In the genomic region with DNA sequence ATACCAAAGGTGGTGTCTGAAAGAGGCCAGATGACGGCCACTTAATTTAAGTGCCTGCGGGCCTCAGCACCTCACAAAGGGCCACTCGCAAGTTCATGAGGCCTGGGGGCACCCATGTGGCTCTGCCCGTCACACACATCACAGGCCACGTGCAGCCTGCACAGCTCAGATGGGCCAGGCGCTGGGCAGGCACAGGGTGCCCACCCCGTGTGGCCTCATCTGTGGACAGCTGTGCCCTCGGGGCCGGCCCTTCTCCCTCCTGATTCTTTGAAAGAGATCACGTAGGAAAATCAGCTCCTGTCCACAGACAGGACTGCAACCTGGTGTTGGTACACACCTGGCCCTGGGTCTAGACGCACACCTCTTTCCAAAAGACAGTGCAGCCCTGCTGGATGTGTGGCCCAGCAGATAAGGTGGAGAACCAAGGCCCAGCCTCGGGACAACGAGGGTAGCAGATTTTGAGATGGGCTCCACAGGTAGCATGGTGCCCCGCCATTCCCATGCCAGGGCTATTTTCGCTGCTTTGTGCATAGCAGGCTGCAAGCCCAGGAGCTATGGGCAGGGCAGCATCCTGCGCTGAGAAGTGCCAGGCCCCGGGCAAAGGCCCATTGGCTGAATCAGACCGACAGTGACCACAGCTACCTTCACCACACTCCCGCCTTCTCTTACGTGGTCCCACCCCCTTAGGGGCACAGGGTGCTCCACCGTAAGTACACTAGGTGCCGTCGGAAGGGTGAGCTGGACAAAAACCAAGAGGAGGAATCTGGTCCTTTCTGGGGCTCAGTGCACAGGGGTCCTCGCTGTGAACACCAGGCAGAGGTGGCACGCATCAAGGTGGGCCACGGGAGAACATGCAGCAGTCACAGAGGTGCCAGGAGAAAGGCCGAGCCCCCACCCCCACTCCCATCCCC, we compare ENCODE assay signal across 32 cellular contexts.
"Had no signal": no experiment of that assay in that cellular context is flagged by ENCODE, and none has a peak within 500 bp of the region (broad histone marks: within the 10 kb centered on the region; RNA-seq: fewer than 3 reads in every experiment).

No MANE protein-coding gene starts in this region.

- H3K36me3 ChIP-seq: ascending aorta, cardiac muscle cell had no signal

- H3K9me3 Mint-ChIP-seq: activated B cell treated with CpG ODN at 0.5 μM for 24 hours; activated CD4-positive, alpha-beta memory T cell treated with anti-CD3 and anti-CD28 coated beads for 36 hours; activated CD4-positive, alpha-beta T cell treated with anti-CD3 and anti-CD28 coated beads, Interleukin-2, amount 10 ng/mL, durations not matched to agents 24 days and 14 days; activated CD8-positive, alpha-beta T cell treated with anti-CD3 and anti-CD28 coated beads for 36 hours; activated naive CD4-positive, alpha-beta T cell treated with anti-CD3 and anti-CD28 coated beads, Interleukin-2, amount 10 ng/mL, durations not matched to agents 7 days and 5 days; activated naive CD4-positive, alpha-beta T cell treated with anti-CD3 and anti-CD28 coated beads, Interleukin-2, amount 50 U/mL, for 24 hours; activated naive CD8-positive, alpha-beta T cell treated with anti-CD3 and anti-CD28 coated beads, Interleukin-2, amount 10 ng/mL, durations not matched to agents 7 days and 5 days; activated naive CD8-positive, alpha-beta T cell treated with anti-CD3 and anti-CD28 coated beads, Interleukin-2, amount 50 U/mL, for 24 hours; activated T-helper 2 cell treated with anti-CD3 and anti-CD28 coated beads, Interferon-gamma antibody, Interleukin-2, Interleukin-4, amounts not matched to agents 10 μg/mL and 5 μg/mL and 100 μg/mL, durations not matched to agents 14 hours and 24 hours and 36 hours; brain; T-cell; T-helper 2 cell treated with Interferon-gamma antibody and Interleukin-4, amounts not matched to agents 5 μg/mL and 100 μg/mL, for 36 hours had no signal

- H3K36me3 Mint-ChIP-seq: activated CD4-positive, alpha-beta memory T cell treated with anti-CD3 and anti-CD28 coated beads for 36 hours; activated naive CD4-positive, alpha-beta T cell treated with anti-CD3 and anti-CD28 coated beads, Interleukin-2, amount 10 ng/mL, durations not matched to agents 7 days and 5 days; activated naive CD4-positive, alpha-beta T cell treated with anti-CD3 and anti-CD28 coated beads, Interleukin-2, amount 50 U/mL, for 24 hours; activated naive CD8-positive, alpha-beta T cell; activated naive CD8-positive, alpha-beta T cell treated with anti-CD3 and anti-CD28 coated beads, Interleukin-2, amount 10 ng/mL, durations not matched to agents 7 days and 5 days; T-cell had no signal

- H3K27ac Mint-ChIP-seq: activated B cell treated with CpG ODN at 0.5 μM for 24 hours; activated CD4-positive, alpha-beta memory T cell treated with anti-CD3 and anti-CD28 coated beads for 36 hours; activated CD4-positive, alpha-beta T cell treated with anti-CD3 and anti-CD28 coated beads, Interleukin-2, amount 10 ng/mL, durations not matched to agents 24 days and 14 days; activated CD8-positive, alpha-beta T cell treated with anti-CD3 and anti-CD28 coated beads for 36 hours; activated naive CD4-positive, alpha-beta T cell treated with anti-CD3 and anti-CD28 coated beads, Interleukin-2, amount 10 ng/mL, durations not matched to agents 7 days and 5 days; activated naive CD4-positive, alpha-beta T cell treated with anti-CD3 and anti-CD28 coated beads, Interleukin-2, amount 50 U/mL, for 24 hours; activated naive CD8-positive, alpha-beta T cell; activated naive CD8-positive, alpha-beta T cell treated with anti-CD3 and anti-CD28 coated beads, Interleukin-2, amount 10 ng/mL, durations not matched to agents 7 days and 5 days; activated naive CD8-positive, alpha-beta T cell treated with anti-CD3 and anti-CD28 coated beads, Interleukin-2, amount 50 U/mL, for 24 hours; activated T-helper 2 cell treated with anti-CD3 and anti-CD28 coated beads, Interferon-gamma antibody, Interleukin-2, Interleukin-4, amounts not matched to agents 10 μg/mL and 5 μg/mL and 100 μg/mL, durations not matched to agents 14 hours and 24 hours and 36 hours; brain; T-cell; T-helper 17 cell; T-helper 2 cell treated with Interferon-gamma antibody and Interleukin-4, amounts not matched to agents 5 μg/mL and 100 μg/mL, for 36 hours had no signal

- H3K4me3 Mint-ChIP-seq: activated B cell treated with CpG ODN at 0.5 μM for 24 hours; activated CD4-positive, alpha-beta memory T cell treated with anti-CD3 and anti-CD28 coated beads for 36 hours; activated CD4-positive, alpha-beta T cell treated with anti-CD3 and anti-CD28 coated beads, Interleukin-2, amount 10 ng/mL, durations not matched to agents 24 days and 14 days; activated CD8-positive, alpha-beta T cell treated with anti-CD3 and anti-CD28 coated beads for 36 hours; activated naive CD4-positive, alpha-beta T cell treated with anti-CD3 and anti-CD28 coated beads, Interleukin-2, amount 10 ng/mL, durations not matched to agents 7 days and 5 days; activated naive CD4-positive, alpha-beta T cell treated with anti-CD3 and anti-CD28 coated beads, Interleukin-2, amount 50 U/mL, for 24 hours; activated naive CD8-positive, alpha-beta T cell; activated naive CD8-positive, alpha-beta T cell treated with anti-CD3 and anti-CD28 coated beads, Interleukin-2, amount 10 ng/mL, durations not matched to agents 7 days and 5 days; activated naive CD8-positive, alpha-beta T cell treated with anti-CD3 and anti-CD28 coated beads, Interleukin-2, amount 50 U/mL, for 24 hours; brain; T-cell; T-helper 17 cell; T-helper 2 cell treated with Interferon-gamma antibody and Interleukin-4, amounts not matched to agents 5 μg/mL and 100 μg/mL, for 36 hours had no signal

- H3K27me3 Mint-ChIP-seq: activated B cell treated with CpG ODN at 0.5 μM for 24 hours; activated CD4-positive, alpha-beta memory T cell treated with anti-CD3 and anti-CD28 coated beads for 36 hours; activated CD4-positive, alpha-beta T cell treated with anti-CD3 and anti-CD28 coated beads, Interleukin-2, amount 10 ng/mL, durations not matched to agents 24 days and 14 days; activated CD8-positive, alpha-beta T cell treated with anti-CD3 and anti-CD28 coated beads for 36 hours; activated naive CD4-positive, alpha-beta T cell treated with anti-CD3 and anti-CD28 coated beads, Interleukin-2, amount 10 ng/mL, durations not matched to agents 7 days and 5 days; activated naive CD4-positive, alpha-beta T cell treated with anti-CD3 and anti-CD28 coated beads, Interleukin-2, amount 50 U/mL, for 24 hours; activated naive CD8-positive, alpha-beta T cell; activated naive CD8-positive, alpha-beta T cell treated with anti-CD3 and anti-CD28 coated beads, Interleukin-2, amount 10 ng/mL, durations not matched to agents 7 days and 5 days; activated naive CD8-positive, alpha-beta T cell treated with anti-CD3 and anti-CD28 coated beads, Interleukin-2, amount 50 U/mL, for 24 hours; T-cell; T-helper 17 cell had no signal

- DNase-seq: activated B cell treated with CpG ODN at 0.5 μM for 24 hours; activated CD4-positive, alpha-beta memory T cell treated with anti-CD3 and anti-CD28 coated beads for 36 hours; activated CD4-positive, alpha-beta T cell treated with anti-CD3 and anti-CD28 coated beads for 4 hours; activated CD4-positive, alpha-beta T cell treated with anti-CD3 and anti-CD28 coated beads, Interleukin-2, amount 10 ng/mL, durations not matched to agents 24 days and 14 days; activated CD4-positive, alpha-beta T cell treated with anti-CD3 and anti-CD28 coated beads, Interleukin-2, amount 50 U/mL, for 1 hour; activated CD4-positive, alpha-beta T cell treated with anti-CD3 and anti-CD28 coated beads, Interleukin-2, amount 50 U/mL, for 4 hours; activated CD4-positive, CD25-positive, alpha-beta regulatory T cell treated with anti-CD3 and anti-CD28 coated beads, Interleukin-2, amount 50 U/mL, for 72 hours; activated CD8-positive, alpha-beta memory T cell treated with anti-CD3 and anti-CD28 coated beads, Interleukin-2, amount 50 U/mL, for 4 hours; activated CD8-positive, alpha-beta T cell treated with anti-CD3 and anti-CD28 coated beads for 36 hours; activated effector memory CD4-positive, alpha-beta T cell treated with Interleukin-2 at 50 U/mL for 16 hours; activated gamma-delta T cell; activated naive CD4-positive, alpha-beta T cell treated with anti-CD3 and anti-CD28 coated beads, Interleukin-2, amount 10 ng/mL, durations not matched to agents 7 days and 5 days; activated naive CD4-positive, alpha-beta T cell treated with Interleukin-2 at 50 U/mL for 16 hours; activated naive CD8-positive, alpha-beta T cell treated with anti-CD3 and anti-CD28 coated beads, Interleukin-2, amount 10 ng/mL, durations not matched to agents 7 days and 5 days; activated naive CD8-positive, alpha-beta T cell treated with anti-CD3 and anti-CD28 coated beads, Interleukin-2, amount 50 U/mL, for 24 hours; activated T-cell treated with anti-CD3 and anti-CD28 coated beads for 4 hours; activated T-cell treated with anti-CD3 and anti-CD28 coated beads, Interleukin-2, amount 50 U/mL, for 1 hour; activated T-cell treated with anti-CD3 and anti-CD28 coated beads, Interleukin-2, amount 50 U/mL, for 48 hours; amygdala; anterior cingulate cortex; central memory CD4-positive, alpha-beta T cell; T-cell; T-helper 17 cell; T-helper 9 cell had no signal

- H3K4me3 ChIP-seq: ascending aorta, cardiac muscle cell had no signal

- H3K9me3 ChIP-seq: ascending aorta had no signal

- H3K4me1 Mint-ChIP-seq: activated B cell treated with CpG ODN at 0.5 μM for 24 hours; activated CD4-positive, alpha-beta T cell treated with anti-CD3 and anti-CD28 coated beads, Interleukin-2, amount 10 ng/mL, durations not matched to agents 24 days and 14 days; activated naive CD4-positive, alpha-beta T cell treated with anti-CD3 and anti-CD28 coated beads, Interleukin-2, amount 10 ng/mL, durations not matched to agents 7 days and 5 days; activated naive CD4-positive, alpha-beta T cell treated with anti-CD3 and anti-CD28 coated beads, Interleukin-2, amount 50 U/mL, for 24 hours; activated naive CD8-positive, alpha-beta T cell treated with anti-CD3 and anti-CD28 coated beads, Interleukin-2, amount 10 ng/mL, durations not matched to agents 7 days and 5 days; activated naive CD8-positive, alpha-beta T cell treated with anti-CD3 and anti-CD28 coated beads, Interleukin-2, amount 50 U/mL, for 24 hours; T-cell; T-helper 17 cell had no signal

- ATAC-seq: activated CD8-positive, alpha-beta T cell treated with anti-CD3 and anti-CD28 coated beads for 36 hours; activated naive CD8-positive, alpha-beta T cell treated with anti-CD3 and anti-CD28 coated beads, Interleukin-2, amount 50 U/mL, for 24 hours; T-cell; T-helper 17 cell had no signal

- H3K4me1 ChIP-seq: ascending aorta had no signal

- H3K27ac ChIP-seq: ascending aorta, cardiac muscle cell, VCaP had no signal

- H3K27me3 ChIP-seq: ascending aorta, cardiac muscle cell had no signal
